Comparison of ENCODE assay signal across 9 cellular contexts in genomic region chr1:1430114-1430982, GRCh38. TPM values are rescaled to one million over a fixed set of nuclear protein-coding genes. Genes with fewer than 3 reads are reported as not detected.
DNase-seq lines count a peak whose midpoint lies in the region; ATAC-seq, FAIRE-seq and TF ChIP-seq lines count a peak whose summit lies in the region.
"Had no signal": no experiment of that assay in that cellular context is flagged by ENCODE, and none has a peak within 500 bp of the region (broad histone marks: within the 10 kb centered on the region; RNA-seq: fewer than 3 reads in every experiment).

No MANE protein-coding gene starts in this region.

- in situ Hi-C loops in mammary epithelial cell (cut with MboI; ENCODE audit: low sequenced_read_pairs in 2 of 2), result no loop called here

- H3K4me3 ChIP-seq in mammary epithelial cell (replicated peaks in 1 of 3; ENCODE audit: insufficient read depth in 1 of 3, low read depth in 2 of 3, low read length in 3 of 3), result no peak overlapping the region
- no peak overlapping the region for H3K4me3 ChIP-seq in kidney (ENCODE audit: low read length in 2 of 2)

- CTCF ChIA-PET in HEK293T (lab: Yijun Ruan, JAX) (interaction anchor here (3.0 kb wide), 1 partner anchor 11 kb away, joined by 13 read pairs; no protein-coding TSS in a partner anchor), mammary epithelial cell (lab: Charles Lee; ENCODE audit: low non-redundant PET) (no interaction called here)

- H3K27ac ChIP-seq in mammary epithelial cell (ENCODE audit: insufficient read depth, low read depth, low read length), result no peak overlapping the region
- peak overlapping the region; percentile 67 to 75 for H3K27ac ChIP-seq in kidney (ENCODE audit: low read depth in 2 of 2, low read length in 2 of 2)
- peak overlapping the region; percentile 98 for H3K27ac ChIP-seq in substantia nigra (ENCODE audit: low read depth, low read length, poor library complexity, severe bottlenecking)

- intact Hi-C loops in mammary epithelial cell (cut with micrococcal nuclease), result no loop called here
- intact Hi-C loops in kidney (cut with DNase I), result no loop called here

- dilution Hi-C loops in mammary epithelial cell (cut with HindIII; ENCODE audit: low sequenced_read_pairs), result no loop called here

- H4K20me1 ChIP-seq in mammary epithelial cell (ENCODE audit: insufficient read depth, low read length), result no peaks in the 10 kb centered on the region

- H3K4me2 ChIP-seq in mammary epithelial cell (ENCODE audit: insufficient read depth, low read depth, low read length), result peak overlapping the region; percentile 54

- no peaks in the 10 kb centered on the region for H3K79me2 ChIP-seq in mammary epithelial cell (ENCODE audit: insufficient read depth, low read length)

- no peak for TF ChIP-seq CTCF in mammary epithelial cell (conservative IDR thresholded peaks at IDR 0.05 in 1 of 2, IDR thresholded peaks at IDR 0.05 in 1 of 2; ENCODE audit: extremely low read depth in 1 of 2, insufficient read depth in 1 of 2, low read depth in 1 of 2, low read length in 2 of 2)
- TF ChIP-seq CTCF in kidney (IDR thresholded peaks at IDR 0.05; ENCODE audit: borderline replicate concordance, extremely low read depth, insufficient read depth), result no peak

- DNase-seq in HEK293T (ENCODE audit: extremely low spot score), result peak; percentile 32
- DNase-seq in mammary epithelial cell, result no peak
- DNase-seq in kidney, result peak; percentile 95
- peak in 43 of 49 donors; percentile 36 to 82 (median 68) for DNase-seq in substantia nigra (lab: John Stamatoyannopoulos, UW)
- no peak for DNase-seq in SIG-M5 treated with dmso at 0.1 percent for 504 hours (lab: John Stamatoyannopoulos, UW; ENCODE audit: unreplicated experiment)
- DNase-seq in GM19239 (ENCODE audit: insufficient read length, low spot score), result no peak

- H2AFZ ChIP-seq in mammary epithelial cell (ENCODE audit: low read depth, low read length), result peak overlapping the region; percentile 85

- WGBS in mammary epithelial cell (ENCODE audit: low coverage, missing lambda C conversion rate), result 28% methylated on average over 8 of the region's 35 CpGs

- no peak for ATAC-seq in HG02981 (IDR thresholded peaks at IDR 0.05; ENCODE audit: unreplicated experiment)
- ATAC-seq in GM18505 (IDR thresholded peaks at IDR 0.05; ENCODE audit: unreplicated experiment), result no peak

- no peaks in the 10 kb centered on the region for H3K27me3 ChIP-seq in mammary epithelial cell (ENCODE audit: insufficient read depth, low read length)

- no peaks in the 10 kb centered on the region for H3K36me3 ChIP-seq in mammary epithelial cell (ENCODE audit: insufficient read depth, low read length)
- no peaks in the 10 kb centered on the region for H3K36me3 ChIP-seq in kidney (ENCODE audit: control insufficient read depth in 1 of 2, insufficient read depth in 2 of 2, low read length in 2 of 2)

- H3K4me1 ChIP-seq in mammary epithelial cell (ENCODE audit: insufficient read depth, low read length) (peaks cover 41% of the 10 kb centered on the region), kidney (ENCODE audit: control insufficient read depth in 1 of 2, insufficient read depth in 1 of 2, low read depth in 1 of 2, low read length in 2 of 2) (peaks cover 0 to 29% of the 10 kb centered on the region in 2 donors)

- FAIRE-seq in kidney (lab: Jason Lieb, UNC) (no peak), GM19239 (lab: Jason Lieb, UNC) (no peak)
- FAIRE-seq: keratinocyte had no signal

- TF ChIP-seq POLR2A in GM18505 (IDR thresholded peaks at IDR 0.05; ENCODE audit: borderline replicate concordance, extremely low read depth, insufficient read depth, insufficient read length), result no peak

- POLR2A ChIA-PET in HEK293T (lab: Yijun Ruan, JAX), result interaction anchor here (1.5 kb wide), 1 partner anchor 23 kb away, joined by 7 read pairs; no protein-coding TSS in a partner anchor

- no peaks in the 10 kb centered on the region for H3K9me3 ChIP-seq in mammary epithelial cell (replicated peaks; ENCODE audit: insufficient read depth, low read length)
- no peaks in the 10 kb centered on the region for H3K9me3 ChIP-seq in kidney (ENCODE audit: control insufficient read depth in 1 of 2, low read length in 2 of 2)

- no peak overlapping the region for H3K9ac ChIP-seq in mammary epithelial cell (ENCODE audit: insufficient read depth, low read length)
- H3K9ac ChIP-seq in kidney (ENCODE audit: low read length in 2 of 2), result peak overlapping the region in 1 of 2 donors; percentile 34

- BruUV-seq in mammary epithelial cell (replicated peaks; lab: Mats Ljungman, UMichigan), result no TSS peak

TF ChIP-seq in HEK293T, 16 proteins besides CTCF, POLR2A, EP300 and RAD21:
- no peak for TF ChIP-seq ELF4 (IDR thresholded peaks at IDR 0.05)
- TF ChIP-seq CTBP1 (IDR thresholded peaks at IDR 0.05; ENCODE audit: borderline replicate concordance), result no peak
- no peak for TF ChIP-seq LEF1 (IDR thresholded peaks at IDR 0.05; ENCODE audit: borderline replicate concordance)
- no peak for TF ChIP-seq SP1 (IDR thresholded peaks at IDR 0.05)
- TF ChIP-seq ARNT (IDR thresholded peaks at IDR 0.05), result no peak
- no peak for TF ChIP-seq ZNF384 (IDR thresholded peaks at IDR 0.05)
- no peak for TF ChIP-seq PKNOX1 (IDR thresholded peaks at IDR 0.05)
- TF ChIP-seq TARDBP (IDR thresholded peaks at IDR 0.05), result no peak
- no peak for TF ChIP-seq BHLHE40 (IDR thresholded peaks at IDR 0.05; ENCODE audit: borderline replicate concordance)
- TF ChIP-seq FOXA1 (IDR thresholded peaks at IDR 0.05), result no peak

RNA-seq across cellular contexts. Expression of gene VWA1, which starts 5.1 kb away (rescaled TPM):
- total RNA-seq in mammary epithelial cell (10 to 100 TPM; 11.3 to 27.3 TPM), kidney (116 TPM)
- polyA plus RNA-seq in mammary epithelial cell (4.2 TPM), kidney (ENCODE audit: insufficient read depth, low read depth, low replicate concordance) (103 TPM)
- 1.2 TPM for polyA minus RNA-seq in mammary epithelial cell

RNA-seq across cellular contexts. Expression of gene ANKRD65, which starts 9.3 kb away (rescaled TPM):
- 1 to 10 TPM; 3.1 to 7.5 TPM for total RNA-seq in mammary epithelial cell
- 3.6 TPM for polyA plus RNA-seq in mammary epithelial cell
- 9.3 TPM for polyA minus RNA-seq in mammary epithelial cell
- 5.2 TPM for total RNA-seq in kidney
- 7.1 TPM for polyA plus RNA-seq in kidney (ENCODE audit: insufficient read depth, low read depth, low replicate concordance)

RNA-seq across cellular contexts. Expression of gene ATAD3C, which starts 19.1 kb away (rescaled TPM):
- total RNA-seq in mammary epithelial cell (1 to 10 TPM; 1.8 to 4.6 TPM), kidney (10.0 TPM)
- polyA plus RNA-seq in mammary epithelial cell (2.6 TPM), kidney (ENCODE audit: insufficient read depth, low read depth, low replicate concordance) (14.3 TPM)
- polyA minus RNA-seq in mammary epithelial cell, result 0.26 TPM

RNA-seq across cellular contexts. Expression of gene MRPL20, which starts 23.3 kb away (rescaled TPM):
- 100 to 1,000 TPM in 1 of 2 donors, 10 to 100 TPM in 1; 56.7 to 115 TPM for total RNA-seq in mammary epithelial cell
- 157 TPM for polyA plus RNA-seq in mammary epithelial cell
- polyA minus RNA-seq in mammary epithelial cell, result 119 TPM
- 103 TPM for total RNA-seq in kidney
- 221 TPM for polyA plus RNA-seq in kidney (ENCODE audit: insufficient read depth, low read depth, low replicate concordance)

RNA-seq across cellular contexts. Expression of gene CCNL2, which starts 31.2 kb away (rescaled TPM):
- total RNA-seq in mammary epithelial cell (100 to 1,000 TPM; 103 to 140 TPM), kidney (199 TPM)
- polyA plus RNA-seq in mammary epithelial cell (64.9 TPM), kidney (ENCODE audit: insufficient read depth, low read depth, low replicate concordance) (72.0 TPM)
- polyA minus RNA-seq in mammary epithelial cell, result 21.9 TPM

Comparison
In these comparisons a context has a peak if more than half of its experiments do, and no peak if none do; other contexts are left out.
1. DNase-seq: peak in HEK293T (single experiment), kidney (single experiment) and substantia nigra (43 of 49); none in mammary epithelial cell (single experiment), SIG-M5 treated with dmso at 0.1 percent for 504 hours (single experiment) and GM19239 (single experiment).